ENCODE assay signal across 8 cellular contexts in genomic region chr1:117093870-117094621, GRCh38. TPM values are rescaled to one million over a fixed set of nuclear protein-coding genes. Genes with fewer than 3 reads are reported as not detected.
A peak's percentile ranks its signal among the peaks of the same experiment; 100 is the strongest.
DNase-seq lines count a peak whose midpoint lies in the region; ATAC-seq and TF ChIP-seq lines count a peak whose summit lies in the region.

No MANE protein-coding gene starts in this region.

- peak overlapping the region; percentile 64 for H3K27ac Mint-ChIP-seq in activated CD4-positive, alpha-beta T cell treated with anti-CD3 and anti-CD28 coated beads, Interleukin-2, amount 10 ng/mL, durations not matched to agents 24 days and 14 days

- no peaks in the 10 kb centered on the region for H3K27me3 Mint-ChIP-seq in activated CD4-positive, alpha-beta T cell treated with anti-CD3 and anti-CD28 coated beads, Interleukin-2, amount 10 ng/mL, durations not matched to agents 24 days and 14 days

- peaks cover 73% of the 10 kb centered on the region for H3K36me3 Mint-ChIP-seq in activated CD4-positive, alpha-beta T cell treated with anti-CD3 and anti-CD28 coated beads, Interleukin-2, amount 10 ng/mL, durations not matched to agents 24 days and 14 days (ENCODE audit: low read depth)

- TF ChIP-seq CTCF in GM10266 (IDR thresholded peaks at IDR 0.05; ENCODE audit: control insufficient read depth, insufficient read depth, low read depth, missing control alignments), result no peak

- peak overlapping the region; percentile 23; the same call in 1 of the 2 replicates for H3K9ac ChIP-seq in HUES64 (ENCODE audit: low read depth, low read length)

- H3K9me3 Mint-ChIP-seq in activated CD4-positive, alpha-beta T cell treated with anti-CD3 and anti-CD28 coated beads, Interleukin-2, amount 10 ng/mL, durations not matched to agents 24 days and 14 days, result no peaks in the 10 kb centered on the region

- 87% methylated on average over 6 of the region's 6 CpGs for WGBS in HUES64

- no peaks in the 10 kb centered on the region for H3K9me3 ChIP-seq in HUES64 (ENCODE audit: insufficient read depth, low read depth, low read length)

- H3K27me3 ChIP-seq in HUES64 (ENCODE audit: insufficient read depth, low read length), result no peaks in the 10 kb centered on the region

- peak overlapping the region; percentile 76 for H3K27ac ChIP-seq in HUES64 (ENCODE audit: low read depth, low read length)

- H3K4me1 Mint-ChIP-seq in activated CD4-positive, alpha-beta T cell treated with anti-CD3 and anti-CD28 coated beads, Interleukin-2, amount 10 ng/mL, durations not matched to agents 24 days and 14 days, result peaks cover 20% of the 10 kb centered on the region

- H3K4me1 ChIP-seq in HUES64 (ENCODE audit: insufficient read depth, low read length), result peaks cover 16% of the 10 kb centered on the region

- intact Hi-C loops in activated CD4-positive, alpha-beta T cell treated with anti-CD3 and anti-CD28 coated beads, Interleukin-2, amount 10 ng/mL, durations not matched to agents 24 days and 14 days (cut with micrococcal nuclease), result loop anchor here (1.0 to 2.0 kb wide), 2 partner anchors 17 to 26 kb away; no protein-coding TSS in a partner anchor

- peak; percentile 18 for DNase-seq in GM10266 (ENCODE audit: extremely low spot score)
- DNase-seq in activated CD4-positive, alpha-beta T cell treated with anti-CD3 and anti-CD28 coated beads, Interleukin-2, amount 10 ng/mL, durations not matched to agents 24 days and 14 days, result peak; percentile 83
- peak; percentile 38 for DNase-seq in fibroblast of gingiva (ENCODE audit: low read depth)
- peak; percentile 43 for DNase-seq in skeletal muscle cell (ENCODE audit: low read depth)
- no peak for DNase-seq in NCI-H774 (lab: John Stamatoyannopoulos, UW)
- no peak for DNase-seq in epidermal melanocyte (ENCODE audit: insufficient read length, low spot score)

- H3K4me3 Mint-ChIP-seq in activated CD4-positive, alpha-beta T cell treated with anti-CD3 and anti-CD28 coated beads, Interleukin-2, amount 10 ng/mL, durations not matched to agents 24 days and 14 days, result no peak overlapping the region

- ATAC-seq in GM21447 (IDR thresholded peaks at IDR 0.05; ENCODE audit: unreplicated experiment), result peak; percentile 84

- peaks cover 99% of the 10 kb centered on the region for H3K36me3 ChIP-seq in HUES64 (ENCODE audit: insufficient read depth, low read length)

- H3K4me3 ChIP-seq in HUES64 (ENCODE audit: low read length) (no peak overlapping the region), skeletal muscle cell (ENCODE audit: low read depth, low read length) (no peak overlapping the region)

RNA-seq across cellular contexts. Expression of gene TRIM45, which starts 27.5 kb away (rescaled TPM):
- polyA plus RNA-seq in HUES64 (2013, experiment 1 of 2), result 7.9 TPM
- 8.4 TPM for polyA plus RNA-seq in HUES64 (2013, experiment 2 of 2)
- total RNA-seq in activated CD4-positive, alpha-beta T cell treated with anti-CD3 and anti-CD28 coated beads, Interleukin-2, amount 10 ng/mL, durations not matched to agents 24 days and 14 days, result 0.62 and 0.98 TPM in 2 replicates

RNA-seq across cellular contexts. Expression of gene TTF2, which starts 33.9 kb away (rescaled TPM):
- 35.2 TPM for polyA plus RNA-seq in HUES64 (2013, experiment 1 of 2)
- polyA plus RNA-seq in HUES64 (2013, experiment 2 of 2), result 34.1 TPM
- total RNA-seq in activated CD4-positive, alpha-beta T cell treated with anti-CD3 and anti-CD28 coated beads, Interleukin-2, amount 10 ng/mL, durations not matched to agents 24 days and 14 days, result 108 and 116 TPM in 2 replicates

Comparison
In these comparisons a context has a peak if more than half of its experiments do, and no peak if none do; other contexts are left out.
1. DNase-seq: peak in GM10266 (single experiment), activated CD4-positive, alpha-beta T cell treated with anti-CD3 and anti-CD28 coated beads, Interleukin-2, amount 10 ng/mL, durations not matched to agents 24 days and 14 days (single experiment), fibroblast of gingiva (single experiment) and skeletal muscle cell (single experiment); none in NCI-H774 (single experiment) and epidermal melanocyte (single experiment).